ENCODE assay signal across 16 cellular contexts in the genomic region with DNA sequence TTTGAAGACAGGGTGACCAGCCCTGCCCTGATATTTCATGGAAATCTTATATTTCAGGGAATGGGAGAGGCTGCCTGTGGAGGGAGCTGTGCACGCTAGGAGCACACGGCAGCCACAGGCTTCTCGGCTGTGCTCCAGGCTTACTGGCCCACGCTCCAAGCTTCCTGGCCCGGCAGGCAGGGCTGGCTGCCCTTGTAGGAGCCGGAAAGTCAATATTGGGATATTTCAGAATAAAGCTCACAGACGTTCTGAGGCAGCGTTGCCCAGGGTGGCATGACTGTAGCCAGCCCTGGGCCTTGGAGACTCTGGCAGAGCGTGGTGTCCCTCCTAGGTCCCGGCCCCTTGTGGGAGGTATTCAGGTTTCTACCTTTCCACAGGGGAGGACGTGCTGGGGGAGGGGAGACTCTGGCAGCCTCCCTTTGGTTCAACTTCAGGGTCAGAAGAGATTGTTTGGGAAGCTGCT.
DNase-seq lines count a peak whose midpoint lies in the region; ATAC-seq, FAIRE-seq and TF ChIP-seq lines count a peak whose summit lies in the region.
"Had no signal": no experiment of that assay in that cellular context is flagged by ENCODE, and none has a peak within 500 bp of the region (broad histone marks: within the 10 kb centered on the region; RNA-seq: fewer than 3 reads in every experiment).

No MANE protein-coding gene starts in this region.

- no peak overlapping the region for H3K14ac ChIP-seq in H9 (ENCODE audit: insufficient read depth, low read length)

- H4K5ac ChIP-seq in H9 (ENCODE audit: insufficient read length, low read depth, low read length), result no peak overlapping the region

- no peaks in the 10 kb centered on the region for H3K79me2 ChIP-seq in H9 (ENCODE audit: insufficient read depth, low read length)
- H3K79me2 ChIP-seq in HepG2 (ENCODE audit: insufficient read depth, low read length), result no peaks in the 10 kb centered on the region

- no peak overlapping the region for H3K18ac ChIP-seq in H9 (ENCODE audit: insufficient read length, low read depth, low read length)

- H3K23ac ChIP-seq in H9 (ENCODE audit: insufficient read length, low read depth, low read length), result no peak overlapping the region

- FAIRE-seq in HepG2 (lab: Jason Lieb, UNC), result peak; percentile 59

- no TSS peak for BruUV-seq in HepG2 (replicated peaks; lab: Mats Ljungman, UMichigan)

- CTCF ChIA-PET in HepG2 (lab: Yijun Ruan, JAX; ENCODE audit: low intra/inter-chr PET ratio, low total read pairs) (no interaction called here), T-cell (lab: Charles Lee) (interaction anchor here in 1 of 2 donors (0.6 kb wide), 1 partner anchor 804 kb away, joined by 3 read pairs; a partner anchor contains a TSS)

- H2BK15ac ChIP-seq in H9 (ENCODE audit: low read depth, low read length), result no peak overlapping the region

- H2BK12ac ChIP-seq in H9 (ENCODE audit: insufficient read length, low read depth, low read length), result no peak overlapping the region

- POLR2A ChIA-PET in HepG2 (lab: Yijun Ruan, JAX), result no interaction called here
- POLR2A ChIA-PET in T-cell (lab: Charles Lee), result no interaction called here

- no peaks in the 10 kb centered on the region for H3K9me3 ChIP-seq in H9 (ENCODE audit: control insufficient read depth, low read depth, low read length)
- H3K9me3 ChIP-seq in HepG2 (ENCODE audit: low read length), result no peaks in the 10 kb centered on the region
- no peaks in the 10 kb centered on the region for H3K9me3 ChIP-seq in spleen
- H3K9me3 ChIP-seq in mucosa of descending colon, result no peaks in the 10 kb centered on the region

- H3K27ac Mint-ChIP-seq in H9 (no peak overlapping the region), T-cell (no peak overlapping the region)
- H3K27ac Mint-ChIP-seq: activated CD4-positive, alpha-beta T cell treated with anti-CD3 and anti-CD28 coated beads, Interleukin-2, amount 10 ng/mL, durations not matched to agents 24 days and 14 days; activated T-cell treated with anti-CD3 and anti-CD28 coated beads, Interleukin-2, amount 50 U/mL, for 72 hours; stimulated activated effector memory CD8-positive, alpha-beta T cell treated with anti-CD3 and anti-CD28 coated beads, Interleukin-12 subunit alpha, Interleukin-12 subunit beta, amount 100 ng/mL, for 72 hours had no signal

- H3K27me3 Mint-ChIP-seq in H9 (ENCODE audit: low read depth), result peaks cover 2% of the 10 kb centered on the region; the same call in 1 of the 2 replicates
- H3K27me3 Mint-ChIP-seq in T-cell, result no peaks in the 10 kb centered on the region
- H3K27me3 Mint-ChIP-seq: activated CD4-positive, alpha-beta T cell treated with anti-CD3 and anti-CD28 coated beads, Interleukin-2, amount 10 ng/mL, durations not matched to agents 24 days and 14 days had no signal

- H2BK120ac ChIP-seq in H9 (ENCODE audit: low read depth, low read length, poor library complexity, severe bottlenecking), result no peak overlapping the region

- in situ Hi-C loops in HepG2 (cut with HindIII; ENCODE audit: extremely low pct_ligation_motif_present, low pct_unique_long_range_greater_than_20kb), result no loop called here

- H3K4me1 Mint-ChIP-seq in H9, result peaks cover 6 to 10% of the 10 kb centered on the region in 2 experiments
- peaks cover 0 to 5% (median 2%) of the 10 kb centered on the region in 3 donors for H3K4me1 Mint-ChIP-seq in T-cell
- H3K4me1 Mint-ChIP-seq: activated CD4-positive, alpha-beta T cell treated with anti-CD3 and anti-CD28 coated beads, Interleukin-2, amount 10 ng/mL, durations not matched to agents 24 days and 14 days had no signal

- H3K4me1 ChIP-seq in H9 (ENCODE audit: insufficient read depth, low read length), result no peaks in the 10 kb centered on the region
- H3K4me1 ChIP-seq in HepG2 (ENCODE audit: insufficient read depth, low read length), result peaks cover 64% of the 10 kb centered on the region
- peaks cover 0 to 10% (median 3%) of the 10 kb centered on the region in 6 donors for H3K4me1 ChIP-seq in spleen
- no peaks in the 10 kb centered on the region for H3K4me1 ChIP-seq in mucosa of descending colon (ENCODE audit: low read depth)

- H3K36me3 ChIP-seq in HepG2 (replicated peaks in 1 of 2; ENCODE audit: control insufficient read depth in 1 of 2, insufficient read depth in 2 of 2, low read length in 2 of 2) (no peaks in the 10 kb centered on the region; a peak in 1 of 5 replicates), spleen (peaks cover 0 to 27% (median 0%) of the 10 kb centered on the region in 6 donors), mucosa of descending colon (ENCODE audit: low read depth) (no peaks in the 10 kb centered on the region)

- TF ChIP-seq CTCF in H9 (conservative IDR thresholded peaks at IDR 0.05) (0 out of 3 replicates have a peak, but pooled peaks have one; percentile 18), HepG2 (CRISPR knock-in tag; IDR thresholded peaks at IDR 0.05) (peak; percentile 62), spleen (IDR thresholded peaks at IDR 0.05 in 8 of 11, conservative IDR thresholded peaks at IDR 0.05 in 3 of 11) (no peak), mucosa of descending colon (IDR thresholded peaks at IDR 0.05) (no peak)

- H2BK5ac ChIP-seq in H9 (ENCODE audit: insufficient read length, low read length), result no peak overlapping the region

- H3T11ph ChIP-seq in H9 (ENCODE audit: low read length), result no peak overlapping the region

- no peak overlapping the region for H2AFZ ChIP-seq in H9 (ENCODE audit: low read length)
- H2AFZ ChIP-seq in HepG2 (ENCODE audit: low read length), result no peak overlapping the region

- TF ChIP-seq EP300 in HepG2 (IDR thresholded peaks at IDR 0.05; ENCODE audit: low read depth in 2 of 2, low read length in 2 of 2), result no peak
- no peak for TF ChIP-seq EP300 in HepG2 (CRISPR knock-in tag; IDR thresholded peaks at IDR 0.05; ENCODE audit: borderline replicate concordance)

- ATAC-seq in HepG2 (peak; percentile 73), T-cell (replicated peaks in 1 of 4) (no peak), mucosa of descending colon (no peak), GM18502 (IDR thresholded peaks at IDR 0.05; ENCODE audit: poor library complexity, unreplicated experiment) (no peak)
- ATAC-seq: activated T-cell treated with anti-CD3 and anti-CD28 coated beads, Interleukin-2, amount 50 U/mL, for 72 hours; stimulated activated effector memory CD8-positive, alpha-beta T cell treated with anti-CD3 and anti-CD28 coated beads, Interleukin-12 subunit alpha, Interleukin-12 subunit beta, amount 100 ng/mL, for 72 hours had no signal

- H3K23me2 ChIP-seq in H9 (ENCODE audit: insufficient read length, low read depth, low read length, poor library complexity, severe bottlenecking), result no peaks in the 10 kb centered on the region

- H3K27me3 ChIP-seq in H9 (ENCODE audit: insufficient read depth, low read length), result no peaks in the 10 kb centered on the region
- peaks cover 0 to 8% of the 10 kb centered on the region in 2 experiments; a peak in 2 of 5 replicates for H3K27me3 ChIP-seq in HepG2 (ENCODE audit: control insufficient read depth in 1 of 2, insufficient read depth in 2 of 2, low read length in 2 of 2)
- no peaks in the 10 kb centered on the region for H3K27me3 ChIP-seq in spleen (replicated peaks in 1 of 7)

- no CpG with 5 or more reads among the region's 11 CpGs for WGBS in H9 (ENCODE audit: extremely low coverage, insufficient read length, low lambda C conversion rate)
- 21% methylated on average over 8 of the region's 11 CpGs for WGBS in HepG2 (ENCODE audit: low lambda C conversion rate)
- WGBS in spleen, 5 donors, result 77 to 96% (median 78%) methylated on average over 8 to 11 of the region's 11 CpGs

- H3K27ac ChIP-seq in H9 (ENCODE audit: insufficient read length, low read depth, low read length) (no peak overlapping the region), HepG2 (ENCODE audit: extremely low read length, insufficient read depth, low read length) (no peak overlapping the region), spleen (no peak overlapping the region)

- no peaks in the 10 kb centered on the region for H3K79me1 ChIP-seq in H9 (ENCODE audit: insufficient read depth, low read depth, low read length, poor library complexity, severe bottlenecking)

- H3K4me3 Mint-ChIP-seq in H9, result no peak overlapping the region
- no peak overlapping the region for H3K4me3 Mint-ChIP-seq in T-cell
- H3K4me3 Mint-ChIP-seq: activated CD4-positive, alpha-beta T cell treated with anti-CD3 and anti-CD28 coated beads, Interleukin-2, amount 10 ng/mL, durations not matched to agents 24 days and 14 days; activated T-cell treated with anti-CD3 and anti-CD28 coated beads, Interleukin-2, amount 50 U/mL, for 72 hours; stimulated activated effector memory CD8-positive, alpha-beta T cell treated with anti-CD3 and anti-CD28 coated beads, Interleukin-12 subunit alpha, Interleukin-12 subunit beta, amount 100 ng/mL, for 72 hours had no signal

- intact Hi-C loops in HepG2 (cut with micrococcal nuclease; ENCODE audit: unreplicated experiment) (loop anchor here (5.0 to 10.0 kb wide), 2 partner anchors 46 to 84 kb away; no protein-coding TSS in a partner anchor), spleen (cut with DNase I; ENCODE audit: low total_unique reads) (no loop called here), mucosa of descending colon (cut with DNase I, micrococcal nuclease) (no loop called here)

- H3K9me3 Mint-ChIP-seq in H9 (no peaks in the 10 kb centered on the region), T-cell (no peaks in the 10 kb centered on the region)
- H3K9me3 Mint-ChIP-seq: activated CD4-positive, alpha-beta T cell treated with anti-CD3 and anti-CD28 coated beads, Interleukin-2, amount 10 ng/mL, durations not matched to agents 24 days and 14 days; activated T-cell treated with anti-CD3 and anti-CD28 coated beads, Interleukin-2, amount 50 U/mL, for 72 hours; stimulated activated effector memory CD8-positive, alpha-beta T cell treated with anti-CD3 and anti-CD28 coated beads, Interleukin-12 subunit alpha, Interleukin-12 subunit beta, amount 100 ng/mL, for 72 hours had no signal

- H3K4ac ChIP-seq in H9 (ENCODE audit: low read depth, low read length), result no peak overlapping the region

- peak; percentile 60 for TF ChIP-seq RAD21 in HepG2 (CRISPR knock-in tag; IDR thresholded peaks at IDR 0.05)

- H4K8ac ChIP-seq in H9 (replicated peaks; ENCODE audit: insufficient read length, low read depth, low read length), result no peak overlapping the region

- H3K9ac ChIP-seq in H9 (ENCODE audit: extremely low read depth, insufficient read length, low read length) (no peak overlapping the region), HepG2 (ENCODE audit: insufficient read depth, low read depth, low read length) (no peak overlapping the region)

- no peak overlapping the region for H2BK20ac ChIP-seq in H9 (ENCODE audit: low read depth, low read length, poor library complexity, severe bottlenecking)

- no peak overlapping the region for H2AK5ac ChIP-seq in H9 (ENCODE audit: insufficient read length, low read length)

- no peak overlapping the region for H4K91ac ChIP-seq in H9 (ENCODE audit: insufficient read length, low read depth, low read length)

- H3K36me3 Mint-ChIP-seq in H9 (ENCODE audit: insufficient read depth in 1 of 3, low read depth in 3 of 3) (no peaks in the 10 kb centered on the region; a peak in 1 of 7 replicates), T-cell (no peaks in the 10 kb centered on the region)

- no peak overlapping the region for H3K56ac ChIP-seq in H9 (ENCODE audit: insufficient read length, low read depth, low read length)

- TF ChIP-seq POLR2A in HepG2 (IDR thresholded peaks at IDR 0.05; ENCODE audit: insufficient read depth in 1 of 2, low read depth in 2 of 2, low read length in 2 of 2) (no peak), spleen (IDR thresholded peaks at IDR 0.05) (no peak)

- H3K4me2 ChIP-seq in H9 (ENCODE audit: insufficient read depth, insufficient read length, low read length) (no peak overlapping the region), HepG2 (ENCODE audit: low read depth, low read length) (peak overlapping the region; percentile 48)

- no peaks in the 10 kb centered on the region for H4K20me1 ChIP-seq in H9 (ENCODE audit: control insufficient read depth, insufficient read depth, insufficient read length)
- no peaks in the 10 kb centered on the region for H4K20me1 ChIP-seq in HepG2 (ENCODE audit: insufficient read depth, low read length)

- H3K4me3 ChIP-seq in HepG2 (replicated peaks in 1 of 3; ENCODE audit: insufficient read depth in 1 of 3, low read depth in 2 of 3, low read length in 3 of 3), result peak overlapping the region in 1 of 3 experiments; percentile 6; a peak in 1 of 6 replicates
- no peak overlapping the region for H3K4me3 ChIP-seq in spleen
- H3K4me3 ChIP-seq in mucosa of descending colon, result no peak overlapping the region

- no peak for DNase-seq in H9
- peak; percentile 47 for DNase-seq in cerebellar cortex (ENCODE audit: low spot score)
- peak; percentile 55 for DNase-seq in HepG2 (ENCODE audit: low spot score)
- DNase-seq in spleen, result peak; percentile 40
- DNase-seq in T-cell, result no peak
- no peak for DNase-seq in mucosa of descending colon
- DNase-seq in AG08395 (ENCODE audit: low spot score), result no peak
- DNase-seq: activated CD4-positive, alpha-beta T cell treated with anti-CD3 and anti-CD28 coated beads, Interleukin-2, amount 10 ng/mL, durations not matched to agents 24 days and 14 days; activated T-cell treated with anti-CD3 and anti-CD28 coated beads, Interleukin-2, amount 50 U/mL, for 72 hours; amygdala; foreskin fibroblast; GOT3; stimulated activated CD4-positive, alpha-beta T cell treated with anti-CD3 and anti-CD28 coated beads, Interleukin-4, amount 100 ng/mL, for 4 hours; T-helper 2 cell had no signal

Comparison
In these comparisons a context has a peak if more than half of its experiments do, and no peak if none do; other contexts are left out.
1. DNase-seq: peak in cerebellar cortex (single experiment), HepG2 (single experiment) and spleen (single experiment); none in H9 (single experiment), T-cell (0 of 34), mucosa of descending colon (0 of 3) and AG08395 (single experiment).
2. CTCF ChIP-seq: peak in H9 (single experiment) and HepG2 (single experiment); none in spleen (0 of 11) and mucosa of descending colon (single experiment).